2 cellular contexts compared by ENCODE assay signal in the genomic region with DNA sequence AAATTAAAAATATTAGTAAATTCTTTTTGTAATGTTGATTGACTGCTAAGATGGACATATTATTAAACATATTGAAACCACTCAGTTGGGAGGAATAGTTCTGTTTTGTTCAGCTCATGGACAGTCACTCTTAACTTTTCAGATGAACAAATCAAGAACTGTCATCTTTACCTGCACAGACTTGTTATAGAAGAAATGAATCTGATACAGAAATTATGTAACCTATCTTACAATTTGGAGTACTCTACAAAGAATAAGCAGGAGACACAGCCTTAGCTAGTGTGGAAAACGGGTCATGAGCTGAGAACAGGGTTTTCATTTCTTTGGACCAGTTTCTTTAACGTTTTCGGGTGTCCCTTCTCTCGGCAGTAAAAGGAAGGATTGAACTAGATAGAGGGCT.
TF ChIP-seq lines count a peak whose summit lies in the region.

No MANE protein-coding gene starts in this region.

TF ChIP-seq in SK-N-SH, 30 proteins besides CTCF, POLR2A, EP300 and RAD21:
- TF ChIP-seq MEF2A (IDR thresholded peaks at IDR 0.05; ENCODE audit: borderline replicate concordance, low read depth) (no peak), TAF1 (IDR thresholded peaks at IDR 0.05; ENCODE audit: borderline replicate concordance, low read depth, low read length) (no peak), MAX (IDR thresholded peaks at IDR 0.05; ENCODE audit: low read depth) (no peak)

TF ChIP-seq in SK-N-SH treated with all-trans-retinoic acid at 6 μM for 48 hours, 23 proteins besides CTCF, POLR2A, EP300 and RAD21:
- no peak for TF ChIP-seq GLIS3 (CRISPR knock-in tag; IDR thresholded peaks at IDR 0.05)
- TF ChIP-seq, protein P1, sequence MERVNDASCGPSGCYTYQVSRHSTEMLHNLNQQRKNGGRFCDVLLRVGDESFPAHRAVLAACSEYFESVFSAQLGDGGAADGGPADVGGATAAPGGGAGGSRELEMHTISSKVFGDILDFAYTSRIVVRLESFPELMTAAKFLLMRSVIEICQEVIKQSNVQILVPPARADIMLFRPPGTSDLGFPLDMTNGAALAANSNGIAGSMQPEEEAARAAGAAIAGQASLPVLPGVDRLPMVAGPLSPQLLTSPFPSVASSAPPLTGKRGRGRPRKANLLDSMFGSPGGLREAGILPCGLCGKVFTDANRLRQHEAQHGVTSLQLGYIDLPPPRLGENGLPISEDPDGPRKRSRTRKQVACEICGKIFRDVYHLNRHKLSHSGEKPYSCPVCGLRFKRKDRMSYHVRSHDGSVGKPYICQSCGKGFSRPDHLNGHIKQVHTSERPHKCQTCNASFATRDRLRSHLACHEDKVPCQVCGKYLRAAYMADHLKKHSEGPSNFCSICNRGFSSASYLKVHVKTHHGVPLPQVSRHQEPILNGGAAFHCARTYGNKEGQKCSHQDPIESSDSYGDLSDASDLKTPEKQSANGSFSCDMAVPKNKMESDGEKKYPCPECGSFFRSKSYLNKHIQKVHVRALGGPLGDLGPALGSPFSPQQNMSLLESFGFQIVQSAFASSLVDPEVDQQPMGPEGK (CRISPR knock-in tag; IDR thresholded peaks at IDR 0.05; ENCODE audit: borderline replicate concordance): no peak
- no peak for TF ChIP-seq TCF4 (CRISPR knock-in tag; IDR thresholded peaks at IDR 0.05; ENCODE audit: borderline replicate concordance)
- no peak for TF ChIP-seq CSDC2 (CRISPR knock-in tag; IDR thresholded peaks at IDR 0.05)
- no peak for TF ChIP-seq TOX (CRISPR knock-in tag; IDR thresholded peaks at IDR 0.05; ENCODE audit: borderline replicate concordance)
- no peak for TF ChIP-seq ZNF8 (CRISPR knock-in tag; IDR thresholded peaks at IDR 0.05)
- TF ChIP-seq PPARA (CRISPR knock-in tag; IDR thresholded peaks at IDR 0.05; ENCODE audit: borderline replicate concordance): no peak
- no peak for TF ChIP-seq OSR1 (CRISPR knock-in tag; IDR thresholded peaks at IDR 0.05)
- no peak for TF ChIP-seq BACH2 (CRISPR knock-in tag; IDR thresholded peaks at IDR 0.05; ENCODE audit: borderline replicate concordance)
- no peak for TF ChIP-seq ZFP30 (CRISPR knock-in tag; IDR thresholded peaks at IDR 0.05)
- no peak for TF ChIP-seq ZNF70 (CRISPR knock-in tag; IDR thresholded peaks at IDR 0.05)
- no peak for TF ChIP-seq CREB5 (CRISPR knock-in tag; IDR thresholded peaks at IDR 0.05; ENCODE audit: low read depth)
- TF ChIP-seq RARB (CRISPR knock-in tag; IDR thresholded peaks at IDR 0.05): no peak
- TF ChIP-seq, protein P2, sequence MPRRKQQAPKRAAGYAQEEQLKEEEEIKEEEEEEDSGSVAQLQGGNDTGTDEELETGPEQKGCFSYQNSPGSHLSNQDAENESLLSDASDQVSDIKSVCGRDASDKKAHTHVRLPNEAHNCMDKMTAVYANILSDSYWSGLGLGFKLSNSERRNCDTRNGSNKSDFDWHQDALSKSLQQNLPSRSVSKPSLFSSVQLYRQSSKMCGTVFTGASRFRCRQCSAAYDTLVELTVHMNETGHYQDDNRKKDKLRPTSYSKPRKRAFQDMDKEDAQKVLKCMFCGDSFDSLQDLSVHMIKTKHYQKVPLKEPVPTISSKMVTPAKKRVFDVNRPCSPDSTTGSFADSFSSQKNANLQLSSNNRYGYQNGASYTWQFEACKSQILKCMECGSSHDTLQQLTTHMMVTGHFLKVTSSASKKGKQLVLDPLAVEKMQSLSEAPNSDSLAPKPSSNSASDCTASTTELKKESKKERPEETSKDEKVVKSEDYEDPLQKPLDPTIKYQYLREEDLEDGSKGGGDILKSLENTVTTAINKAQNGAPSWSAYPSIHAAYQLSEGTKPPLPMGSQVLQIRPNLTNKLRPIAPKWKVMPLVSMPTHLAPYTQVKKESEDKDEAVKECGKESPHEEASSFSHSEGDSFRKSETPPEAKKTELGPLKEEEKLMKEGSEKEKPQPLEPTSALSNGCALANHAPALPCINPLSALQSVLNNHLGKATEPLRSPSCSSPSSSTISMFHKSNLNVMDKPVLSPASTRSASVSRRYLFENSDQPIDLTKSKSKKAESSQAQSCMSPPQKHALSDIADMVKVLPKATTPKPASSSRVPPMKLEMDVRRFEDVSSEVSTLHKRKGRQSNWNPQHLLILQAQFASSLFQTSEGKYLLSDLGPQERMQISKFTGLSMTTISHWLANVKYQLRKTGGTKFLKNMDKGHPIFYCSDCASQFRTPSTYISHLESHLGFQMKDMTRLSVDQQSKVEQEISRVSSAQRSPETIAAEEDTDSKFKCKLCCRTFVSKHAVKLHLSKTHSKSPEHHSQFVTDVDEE (CRISPR knock-in tag; IDR thresholded peaks at IDR 0.05): no peak
- no peak for TF ChIP-seq SNAI2 (CRISPR knock-in tag; IDR thresholded peaks at IDR 0.05)
